8 cellular contexts compared by ENCODE assay signal in genomic region chr5:151663617-151664322, GRCh38. TPM values are rescaled to one million over a fixed set of nuclear protein-coding genes. Genes with fewer than 3 reads are reported as not detected.
DNase-seq lines count a peak whose midpoint lies in the region; ATAC-seq and TF ChIP-seq lines count a peak whose summit lies in the region.

No MANE protein-coding gene starts in this region.

- TF ChIP-seq CTCF in MCF 10A (IDR thresholded peaks at IDR 0.05; ENCODE audit: unreplicated experiment) = no peak
- TF ChIP-seq CTCF in mammary epithelial cell (conservative IDR thresholded peaks at IDR 0.05 in 1 of 2, IDR thresholded peaks at IDR 0.05 in 1 of 2; ENCODE audit: extremely low read depth in 1 of 2, insufficient read depth in 1 of 2, low read depth in 1 of 2, low read length in 2 of 2) = no peak
- TF ChIP-seq CTCF in brain (conservative IDR thresholded peaks at IDR 0.05) = no peak
- no peak for TF ChIP-seq CTCF in lung (IDR thresholded peaks at IDR 0.05; ENCODE audit: control extremely low read depth, extremely low read depth)
- TF ChIP-seq CTCF in vagina (IDR thresholded peaks at IDR 0.05) = no peak

- no peak overlapping the region for H3K4me2 ChIP-seq in mammary epithelial cell (ENCODE audit: insufficient read depth, low read depth, low read length)

- CTCF ChIA-PET in MCF 10A (lab: Yijun Ruan, JAX) = interaction anchor here (0.8 to 15.3 kb wide), 8 partner anchors 9 to 348 kb away, joined by 3 to 652 read pairs (median 6); partner anchors contain the start of gene G3BP1
- CTCF ChIA-PET in mammary epithelial cell (lab: Charles Lee; ENCODE audit: low non-redundant PET) = no interaction called here

- in situ Hi-C loops in mammary epithelial cell (cut with MboI; ENCODE audit: low sequenced_read_pairs in 2 of 2) = loop anchor here (5.0 kb wide), 1 partner anchor 79 kb away; no protein-coding TSS in a partner anchor

- H3K27me3 ChIP-seq in mammary epithelial cell (ENCODE audit: insufficient read depth, low read length) (no peaks in the 10 kb centered on the region), lung (ENCODE audit: control insufficient read depth, insufficient read depth) (no peaks in the 10 kb centered on the region), vagina (no peaks in the 10 kb centered on the region)

- H3K27ac ChIP-seq in mammary epithelial cell (ENCODE audit: insufficient read depth, low read depth, low read length) = no peak overlapping the region
- peak overlapping the region; percentile 56 to 82 for H3K27ac ChIP-seq in lung (ENCODE audit: low read depth in 1 of 2, low read length in 1 of 2)
- peak overlapping the region; percentile 94 for H3K27ac ChIP-seq in vagina

- H3K4me1 Mint-ChIP-seq in MCF 10A (ENCODE audit: insufficient read depth, unreplicated experiment) (peaks cover 36% of the 10 kb centered on the region), brain (peaks cover 26% of the 10 kb centered on the region)

- POLR2A ChIA-PET in MCF 10A (lab: Yijun Ruan, JAX) = interaction anchor here (1.3 kb wide), 1 partner anchor 18 kb away, joined by 4 read pairs; no protein-coding TSS in a partner anchor

- H3K4me3 ChIP-seq in mammary epithelial cell (replicated peaks in 1 of 3; ENCODE audit: insufficient read depth in 1 of 3, low read depth in 2 of 3, low read length in 3 of 3) (no peak overlapping the region), lung (no peak overlapping the region), vagina (no peak overlapping the region)

- ATAC-seq in lung (ENCODE audit: insufficient read depth, low FRiP score) = peak; percentile 58

- peaks cover 8% of the 10 kb centered on the region for H3K36me3 Mint-ChIP-seq in MCF 10A (ENCODE audit: insufficient read depth, unreplicated experiment)
- peaks cover 28% of the 10 kb centered on the region for H3K36me3 Mint-ChIP-seq in brain

- TF ChIP-seq POLR2A in vagina (IDR thresholded peaks at IDR 0.05) = no peak

- no peaks in the 10 kb centered on the region for H3K79me2 ChIP-seq in mammary epithelial cell (ENCODE audit: insufficient read depth, low read length)

- BruUV-seq in MCF 10A (replicated peaks; lab: Mats Ljungman, UMichigan) (no TSS peak), mammary epithelial cell (replicated peaks; lab: Mats Ljungman, UMichigan) (no TSS peak)

- no peaks in the 10 kb centered on the region for H3K9me3 ChIP-seq in mammary epithelial cell (replicated peaks; ENCODE audit: insufficient read depth, low read length)
- H3K9me3 ChIP-seq in lung (ENCODE audit: control insufficient read depth in 2 of 2, insufficient read depth in 1 of 2, low read length in 1 of 2) = no peaks in the 10 kb centered on the region
- no peaks in the 10 kb centered on the region for H3K9me3 ChIP-seq in vagina

- intact Hi-C loops in MCF 10A (cut with micrococcal nuclease) = no loop called here
- intact Hi-C loops in mammary epithelial cell (cut with micrococcal nuclease) = no loop called here
- intact Hi-C loops in vagina (cut with DNase I) = no loop called here

- peak; percentile 50 for DNase-seq in MCF 10A (ENCODE audit: unreplicated experiment)
- DNase-seq in mammary epithelial cell = no peak
- DNase-seq in lung (ENCODE audit: low spot score) = no peak
- no peak for DNase-seq in vagina (ENCODE audit: extremely low spot score in 2 of 2)
- no peak for DNase-seq in DMS 273 (lab: John Stamatoyannopoulos, UW; ENCODE audit: unreplicated experiment)
- no peak for DNase-seq in GDM1 (lab: John Stamatoyannopoulos, UW)
- no peak for DNase-seq in NCI-H82 (lab: John Stamatoyannopoulos, UW)

- H3K36me3 ChIP-seq in mammary epithelial cell (ENCODE audit: insufficient read depth, low read length) = peaks cover 33% of the 10 kb centered on the region
- H3K36me3 ChIP-seq in lung (ENCODE audit: control insufficient read depth in 2 of 2, insufficient read depth in 2 of 2, low read length in 2 of 2) = peaks cover 4 to 38% of the 10 kb centered on the region in 2 donors
- H3K36me3 ChIP-seq in vagina = peaks cover 0 to 63% of the 10 kb centered on the region in 2 donors

- H3K9me3 Mint-ChIP-seq in MCF 10A (ENCODE audit: unreplicated experiment) = no peaks in the 10 kb centered on the region
- H3K9me3 Mint-ChIP-seq in brain = no peaks in the 10 kb centered on the region

- dilution Hi-C loops in mammary epithelial cell (cut with HindIII; ENCODE audit: low sequenced_read_pairs) = no loop called here

- WGBS in mammary epithelial cell (ENCODE audit: low coverage, missing lambda C conversion rate) = 62% methylated on average over 16 of the region's 18 CpGs
- 42 to 43% methylated on average over 18 of the region's 18 CpGs for WGBS in lung, 2 donors

- no peaks in the 10 kb centered on the region for H4K20me1 ChIP-seq in mammary epithelial cell (ENCODE audit: insufficient read depth, low read length)

- H3K27me3 Mint-ChIP-seq in MCF 10A (ENCODE audit: insufficient read depth, unreplicated experiment) (no peaks in the 10 kb centered on the region), brain (no peaks in the 10 kb centered on the region)

- H3K27ac Mint-ChIP-seq in MCF 10A (ENCODE audit: low read depth, unreplicated experiment) (no peak overlapping the region), brain (peak overlapping the region in 3 of 5 experiments; percentile 17 to 85 (median 70))

- no peak overlapping the region for H3K9ac ChIP-seq in mammary epithelial cell (ENCODE audit: insufficient read depth, low read length)

- no peak overlapping the region for H3K4me3 Mint-ChIP-seq in MCF 10A (ENCODE audit: unreplicated experiment)
- H3K4me3 Mint-ChIP-seq in brain = no peak overlapping the region

- H3K4me1 ChIP-seq in mammary epithelial cell (ENCODE audit: insufficient read depth, low read length) (peaks cover 7% of the 10 kb centered on the region), lung (ENCODE audit: control insufficient read depth in 2 of 2, insufficient read depth in 2 of 2, low read length in 2 of 2) (peaks cover 11 to 20% of the 10 kb centered on the region in 2 donors), vagina (peaks cover 60% of the 10 kb centered on the region)

- no peak overlapping the region for H2AFZ ChIP-seq in mammary epithelial cell (ENCODE audit: low read depth, low read length)

RNA-seq across cellular contexts. Expression of gene SPARC, which starts 22.9 kb away (rescaled TPM):
- 17.4 and 32.6 TPM in 2 replicates for total RNA-seq in MCF 10A (2022)
- 100 to 1,000 TPM; 222 to 382 TPM for total RNA-seq in mammary epithelial cell
- 585 TPM for polyA plus RNA-seq in mammary epithelial cell
- polyA minus RNA-seq in mammary epithelial cell = 590 TPM
- 920 TPM for polyA plus RNA-seq in brain (ENCODE audit: insufficient read depth, low read depth, low replicate concordance)
- total RNA-seq in lung = 1,000 to 10,000 TPM in 1 of 2 donors, 100 to 1,000 TPM in 1; 985 to 1,186 TPM
- polyA plus RNA-seq in lung = 100 to 1,000 TPM; 145 to 850 TPM
- total RNA-seq in vagina = 273 TPM
